In genomic region chr2:70125498-70125898, GRCh38 we compare ENCODE assay signal across 9 cellular contexts. TPM values are rescaled to one million over a fixed set of nuclear protein-coding genes. Genes with fewer than 3 reads are reported as not detected.
DNase-seq lines count a peak whose midpoint lies in the region; ATAC-seq, FAIRE-seq and TF ChIP-seq lines count a peak whose summit lies in the region.
"Had no signal": no experiment of that assay in that cellular context is flagged by ENCODE, and none has a peak within 500 bp of the region (broad histone marks: within the 10 kb centered on the region; RNA-seq: fewer than 3 reads in every experiment).

No MANE protein-coding gene starts in this region.

- H3K4me1 Mint-ChIP-seq in T-helper 1 cell treated with Interleukin-12 subunit alpha and Interleukin-12 subunit beta and Interleukin-4 antibody, amounts not matched to agents 30 μg/mL and 1 μg/mL, for 36 hours (ENCODE audit: low read depth): peaks cover 55% of the 10 kb centered on the region
- peaks cover 88% of the 10 kb centered on the region for H3K4me1 Mint-ChIP-seq in activated naive CD8-positive, alpha-beta T cell treated with anti-CD3 and anti-CD28 coated beads, Interleukin-2, amount 50 U/mL, for 24 hours

- H3K4me3 Mint-ChIP-seq in T-helper 1 cell treated with Interleukin-12 subunit alpha and Interleukin-12 subunit beta and Interleukin-4 antibody, amounts not matched to agents 30 μg/mL and 1 μg/mL, for 36 hours: peak overlapping the region; percentile 91
- peak overlapping the region; percentile 94 for H3K4me3 Mint-ChIP-seq in activated naive CD8-positive, alpha-beta T cell treated with anti-CD3 and anti-CD28 coated beads, Interleukin-2, amount 50 U/mL, for 24 hours

- TF ChIP-seq RAD21 in HepG2 (CRISPR knock-in tag; IDR thresholded peaks at IDR 0.05): no peak

- BruUV-seq in HepG2 (replicated peaks; lab: Mats Ljungman, UMichigan): no TSS peak

- H3K9me3 ChIP-seq in HepG2 (ENCODE audit: low read length): no peaks in the 10 kb centered on the region
- no peaks in the 10 kb centered on the region for H3K9me3 ChIP-seq in testis

- TF ChIP-seq CTCF in HepG2 (CRISPR knock-in tag; IDR thresholded peaks at IDR 0.05) (no peak), testis (IDR thresholded peaks at IDR 0.05) (no peak)

- ATAC-seq in activated naive CD8-positive, alpha-beta T cell treated with anti-CD3 and anti-CD28 coated beads, Interleukin-2, amount 50 U/mL, for 24 hours: no peak
- ATAC-seq in HepG2 (no peak), HG03354 (IDR thresholded peaks at IDR 0.05; ENCODE audit: poor library complexity, severe bottlenecking, unreplicated experiment) (no peak), GM18858 (IDR thresholded peaks at IDR 0.05; ENCODE audit: unreplicated experiment) (no peak)

- H3K27ac Mint-ChIP-seq in T-helper 1 cell treated with Interleukin-12 subunit alpha and Interleukin-12 subunit beta and Interleukin-4 antibody, amounts not matched to agents 30 μg/mL and 1 μg/mL, for 36 hours: peak overlapping the region; percentile 99
- H3K27ac Mint-ChIP-seq in activated naive CD8-positive, alpha-beta T cell treated with anti-CD3 and anti-CD28 coated beads, Interleukin-2, amount 50 U/mL, for 24 hours: peak overlapping the region; percentile 99

- H2AFZ ChIP-seq in HepG2 (ENCODE audit: low read length): no peak overlapping the region

- H3K4me3 ChIP-seq in HepG2 (replicated peaks in 1 of 3; ENCODE audit: insufficient read depth in 1 of 3, low read depth in 2 of 3, low read length in 3 of 3): no peak overlapping the region
- H3K4me3 ChIP-seq in testis: peak overlapping the region; percentile 64 to 78

- H3K36me3 ChIP-seq in HepG2 (replicated peaks in 1 of 2; ENCODE audit: control insufficient read depth in 1 of 2, insufficient read depth in 2 of 2, low read length in 2 of 2): no peaks in the 10 kb centered on the region
- no peaks in the 10 kb centered on the region for H3K36me3 ChIP-seq in testis (ENCODE audit: low read depth, missing control alignments)

- H3K27me3 ChIP-seq in HepG2 (ENCODE audit: control insufficient read depth in 1 of 2, insufficient read depth in 2 of 2, low read length in 2 of 2): no peaks in the 10 kb centered on the region
- no peaks in the 10 kb centered on the region for H3K27me3 ChIP-seq in testis

- intact Hi-C loops in HepG2 (cut with micrococcal nuclease; ENCODE audit: unreplicated experiment) (no loop called here), testis (cut with DNase I; ENCODE audit: low total_unique reads) (no loop called here)

- no peak overlapping the region for H3K27ac ChIP-seq in HepG2 (ENCODE audit: extremely low read length, insufficient read depth, low read length)
- peak overlapping the region; percentile 98 to 100 for H3K27ac ChIP-seq in testis
- H3K27ac ChIP-seq: C4-2B had no signal

- H3K9ac ChIP-seq in HepG2 (ENCODE audit: insufficient read depth, low read depth, low read length): no peak overlapping the region

- DNase-seq in T-helper 1 cell: no peak
- no peak for DNase-seq in activated naive CD8-positive, alpha-beta T cell treated with anti-CD3 and anti-CD28 coated beads, Interleukin-2, amount 50 U/mL, for 24 hours
- no peak for DNase-seq in HepG2 (ENCODE audit: low spot score)
- no peak for DNase-seq in testis
- no peak for DNase-seq in stimulated activated CD4-positive, alpha-beta T cell treated with anti-CD3 and anti-CD28 coated beads, Interleukin-1b, Interleukin-23, amount 100 ng/mL, for 48 hours

- TF ChIP-seq EP300 in HepG2 (IDR thresholded peaks at IDR 0.05; ENCODE audit: low read depth in 2 of 2, low read length in 2 of 2) (no peak), HepG2 (CRISPR knock-in tag; IDR thresholded peaks at IDR 0.05; ENCODE audit: borderline replicate concordance) (no peak)

- H3K4me2 ChIP-seq in HepG2 (ENCODE audit: low read depth, low read length): no peak overlapping the region

- no peaks in the 10 kb centered on the region for H3K79me2 ChIP-seq in HepG2 (ENCODE audit: insufficient read depth, low read length)

- no peak for TF ChIP-seq POLR2A in HepG2 (IDR thresholded peaks at IDR 0.05; ENCODE audit: insufficient read depth in 1 of 2, low read depth in 2 of 2, low read length in 2 of 2)
- no peak for TF ChIP-seq POLR2A in testis (IDR thresholded peaks at IDR 0.05)

- POLR2A ChIA-PET in HepG2 (lab: Yijun Ruan, JAX): interaction anchor here (0.7 to 1.7 kb wide), 4 partner anchors 17 to 136 kb away, joined by 3 to 9 read pairs (median 4); no protein-coding TSS in a partner anchor

- H3K9me3 Mint-ChIP-seq in T-helper 1 cell treated with Interleukin-12 subunit alpha and Interleukin-12 subunit beta and Interleukin-4 antibody, amounts not matched to agents 30 μg/mL and 1 μg/mL, for 36 hours: no peaks in the 10 kb centered on the region
- no peaks in the 10 kb centered on the region for H3K9me3 Mint-ChIP-seq in activated naive CD8-positive, alpha-beta T cell treated with anti-CD3 and anti-CD28 coated beads, Interleukin-2, amount 50 U/mL, for 24 hours

- no peaks in the 10 kb centered on the region for H4K20me1 ChIP-seq in HepG2 (ENCODE audit: insufficient read depth, low read length)

- in situ Hi-C loops in HepG2 (cut with HindIII; ENCODE audit: extremely low pct_ligation_motif_present, low pct_unique_long_range_greater_than_20kb): no loop called here

- no peaks in the 10 kb centered on the region for H3K27me3 Mint-ChIP-seq in T-helper 1 cell treated with Interleukin-12 subunit alpha and Interleukin-12 subunit beta and Interleukin-4 antibody, amounts not matched to agents 30 μg/mL and 1 μg/mL, for 36 hours (ENCODE audit: low read depth)
- no peaks in the 10 kb centered on the region for H3K27me3 Mint-ChIP-seq in activated naive CD8-positive, alpha-beta T cell treated with anti-CD3 and anti-CD28 coated beads, Interleukin-2, amount 50 U/mL, for 24 hours

- 91% methylated on average over 13 of the region's 13 CpGs for WGBS in HepG2 (ENCODE audit: low lambda C conversion rate)
- WGBS in testis, 2 donors: 41 to 42% methylated on average over 13 of the region's 13 CpGs

- no peaks in the 10 kb centered on the region for H3K36me3 Mint-ChIP-seq in T-helper 1 cell treated with Interleukin-12 subunit alpha and Interleukin-12 subunit beta and Interleukin-4 antibody, amounts not matched to agents 30 μg/mL and 1 μg/mL, for 36 hours (ENCODE audit: low read depth)
- peaks cover 6% of the 10 kb centered on the region for H3K36me3 Mint-ChIP-seq in activated naive CD8-positive, alpha-beta T cell treated with anti-CD3 and anti-CD28 coated beads, Interleukin-2, amount 50 U/mL, for 24 hours (ENCODE audit: low read depth)

- CTCF ChIA-PET in HepG2 (lab: Yijun Ruan, JAX; ENCODE audit: low intra/inter-chr PET ratio, low total read pairs): no interaction called here

- no peak for FAIRE-seq in HepG2 (lab: Jason Lieb, UNC)

- peaks cover 46% of the 10 kb centered on the region for H3K4me1 ChIP-seq in HepG2 (ENCODE audit: insufficient read depth, low read length)
- H3K4me1 ChIP-seq in testis: peaks cover 19% of the 10 kb centered on the region

TF ChIP-seq in HepG2, 621 proteins besides CTCF, POLR2A, EP300 and RAD21:
- TF ChIP-seq HNRNPL (IDR thresholded peaks at IDR 0.05; ENCODE audit: low read depth, low read length) (no peak), ZNF770 (CRISPR knock-in tag; IDR thresholded peaks at IDR 0.05) (0 out of 2 replicates have a peak, but pooled peaks have one; percentile 14)

RNA-seq across cellular contexts. Expression of gene PCBP1, which starts 38.2 kb away (rescaled TPM):
- 32.0 and 104 TPM in 2 replicates for total RNA-seq in HepG2 (2016; rRNA removed; fragmentation: Illumina TruSeq; extraction: Trizol)
- total RNA-seq in HepG2 (2016; cell fraction: cytosol; rRNA removed; fragmentation: Illumina TruSeq; extraction: Trizol; ENCODE audit: low read depth): 39.6 and 40.9 TPM in 2 replicates
- 30.2 and 107 TPM in 2 replicates for total RNA-seq in HepG2 (2016; cell fraction: insoluble cytoplasmic fraction; rRNA removed; fragmentation: Illumina TruSeq; extraction: Trizol)
- total RNA-seq in HepG2 (2016; cell fraction: membrane; rRNA removed; fragmentation: Illumina TruSeq; extraction: Trizol): 84.5 and 86.5 TPM in 2 replicates
- 54.5 and 55.6 TPM in 2 replicates for total RNA-seq in HepG2 (2016; cell fraction: nucleus; rRNA removed; fragmentation: Illumina TruSeq; extraction: Trizol)
- polyA plus RNA-seq in HepG2 (2011; rRNA removed): 137 and 144 TPM in 2 replicates
- polyA plus RNA-seq in HepG2 (2011; cell fraction: cytosol; rRNA removed): 140 and 145 TPM in 2 replicates
- polyA plus RNA-seq in HepG2 (2011; cell fraction: nucleus; rRNA removed): 80.5 and 83.2 TPM in 2 replicates
- polyA plus RNA-seq in HepG2 (2012): 391 and 423 TPM in 2 replicates
- 248 and 249 TPM in 2 replicates for polyA plus RNA-seq in HepG2 (2016; cell fraction: cytosol; fragmentation: Illumina TruSeq; extraction: Trizol; ENCODE audit: low read depth)
- polyA plus RNA-seq in HepG2 (2016; cell fraction: insoluble cytoplasmic fraction; fragmentation: Illumina TruSeq; extraction: Trizol; ENCODE audit: low read depth): 461 and 517 TPM in 2 replicates
- polyA plus RNA-seq in HepG2 (2016; cell fraction: membrane; fragmentation: Illumina TruSeq; extraction: Trizol; ENCODE audit: low read depth): 274 and 290 TPM in 2 replicates
- polyA plus RNA-seq in HepG2 (2016; cell fraction: nucleus; fragmentation: Illumina TruSeq; extraction: Trizol; ENCODE audit: insufficient read depth, low read depth): 271 and 294 TPM in 2 replicates
- 74.9 and 159 TPM in 2 replicates for polyA minus RNA-seq in HepG2 (2011; rRNA and poly(A)+ RNA removed; ENCODE audit: low replicate concordance)
- polyA minus RNA-seq in HepG2 (2011; cell fraction: cytosol; rRNA and poly(A)+ RNA removed): 114 and 126 TPM in 2 replicates
- polyA minus RNA-seq in HepG2 (2011; cell fraction: nucleus; rRNA and poly(A)+ RNA removed): 41.5 and 41.8 TPM in 2 replicates
- 100 to 1,000 TPM; 144 to 200 TPM for total RNA-seq in testis
- polyA plus RNA-seq in testis (ENCODE audit: insufficient read depth, low read depth, low replicate concordance): 270 TPM

Comparison
In these comparisons a context has a peak if more than half of its experiments do, and no peak if none do; other contexts are left out.
1. H3K4me3 ChIP-seq: peak in testis (2 of 2); none in HepG2 (0 of 3).